In the genomic region with DNA sequence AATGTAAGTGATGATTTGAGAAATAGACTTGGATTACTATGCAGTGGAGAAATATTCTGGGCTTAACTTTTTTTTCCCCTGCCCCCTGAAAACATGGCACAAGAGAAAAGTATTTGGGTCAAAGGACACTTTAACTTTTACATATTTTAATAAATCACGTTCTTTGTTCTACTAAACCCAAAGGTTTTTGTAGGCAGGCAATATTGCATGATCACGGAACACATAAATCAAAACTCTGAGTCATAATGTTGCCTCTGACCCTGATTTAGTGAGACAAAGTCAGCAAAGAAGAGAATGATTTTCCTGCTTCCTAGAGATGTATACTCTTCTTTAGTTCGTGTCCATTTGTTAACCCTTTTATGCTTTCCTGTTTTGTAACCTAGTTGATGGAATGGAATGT, we compare ENCODE assay signal across 23 cellular contexts. TPM values are rescaled to one million over a fixed set of nuclear protein-coding genes. Genes with fewer than 3 reads are reported as not detected.
A peak's percentile ranks its signal among the peaks of the same experiment; 100 is the strongest.
DNase-seq lines count a peak whose midpoint lies in the region; ATAC-seq, FAIRE-seq and TF ChIP-seq lines count a peak whose summit lies in the region.
"Had no signal": no experiment of that assay in that cellular context is flagged by ENCODE, and none has a peak within 500 bp of the region (broad histone marks: within the 10 kb centered on the region; RNA-seq: fewer than 3 reads in every experiment).

No MANE protein-coding gene starts in this region.

- intact Hi-C loops in MCF 10A (cut with micrococcal nuclease) (loop anchor here (10.0 kb wide), 2 partner anchors 183 to 267 kb away; no protein-coding TSS in a partner anchor), breast epithelium (cut with DNase I; ENCODE audit: low total_unique reads) (no loop called here), GM12878 (cut with micrococcal nuclease; ENCODE audit: unreplicated experiment) (no loop called here)

- H3K4me3 Mint-ChIP-seq in MCF 10A (ENCODE audit: unreplicated experiment) = peak overlapping the region; percentile 10
- H3K4me3 Mint-ChIP-seq: CD4-positive, CD25-positive, alpha-beta regulatory T cell; nephron; stimulated activated naive CD8-positive, alpha-beta T cell treated with anti-CD3 and anti-CD28 coated beads, Interleukin-15, Interleukin-2, amounts not matched to agents 100 ng/mL and 50 ng/mL, for 24 hours had no signal

- H3K4me3 ChIP-seq in breast epithelium (no peak overlapping the region), GM12878 (no peak overlapping the region), subcutaneous abdominal adipose tissue (ENCODE audit: low read depth in 1 of 5, low read length in 5 of 5) (no peak overlapping the region)

- H3K4me1 Mint-ChIP-seq in MCF 10A (ENCODE audit: insufficient read depth, unreplicated experiment) = peaks cover 2% of the 10 kb centered on the region

- no peak overlapping the region for H2AFZ ChIP-seq in GM12878 (ENCODE audit: control insufficient read depth, low read depth, low read length)

- no peaks in the 10 kb centered on the region for H3K27me3 Mint-ChIP-seq in MCF 10A (ENCODE audit: insufficient read depth, unreplicated experiment)
- H3K27me3 Mint-ChIP-seq: CD4-positive, CD25-positive, alpha-beta regulatory T cell; stimulated activated naive CD8-positive, alpha-beta T cell treated with anti-CD3 and anti-CD28 coated beads, Interleukin-15, Interleukin-2, amounts not matched to agents 100 ng/mL and 50 ng/mL, for 24 hours had no signal

- RAD21 ChIA-PET in GM12878 (lab: Charles Lee; ENCODE audit: unreplicated experiment) = no interaction called here

- SMC1A ChIA-PET in GM12878 (lab: Charles Lee; ENCODE audit: uncharacterized antibody, unreplicated experiment) = no interaction called here

- DNase-seq in MCF 10A (ENCODE audit: unreplicated experiment) (peak; percentile 63), breast epithelium (ENCODE audit: low spot score in 2 of 2) (no peak), GM12878 (ENCODE audit: low read depth, low spot score) (no peak), foreskin keratinocyte (peak; percentile 23 to 57), T-helper 2 cell (no peak), D721Med (ENCODE audit: insufficient read length, low spot score) (no peak)
- DNase-seq: activated CD4-positive, alpha-beta T cell treated with anti-CD3 and anti-CD28 coated beads for 48 hours; activated CD8-positive, alpha-beta memory T cell treated with anti-CD3 and anti-CD28 coated beads, Interleukin-2, amount 50 U/mL, for 4 hours; activated gamma-delta T cell treated with Interleukin-2 at 50 U/mL for 16 hours; anterior cingulate cortex; CD4-positive, CD25-positive, alpha-beta regulatory T cell; head of caudate nucleus; IMR-90; NCI-H2081 treated with DMSO at 0.1 percent for 48 hours; NCI-H524 treated with DMSO at 0.1 percent for 48 hours; stimulated activated CD4-positive, alpha-beta T cell treated with anti-CD3 and anti-CD28 coated beads, Interleukin-15, amount 100 ng/mL, for 24 hours had no signal

- H3K4me1 ChIP-seq in breast epithelium (no peaks in the 10 kb centered on the region), GM12878 (ENCODE audit: control insufficient read depth, insufficient read depth, low read length) (no peaks in the 10 kb centered on the region), foreskin keratinocyte (no peaks in the 10 kb centered on the region), subcutaneous abdominal adipose tissue (ENCODE audit: control insufficient read depth in 5 of 5, insufficient read depth in 5 of 5, low read length in 5 of 5) (peaks cover 0 to 21% (median 3%) of the 10 kb centered on the region in 5 donors)

- 67% methylated on average over 3 of the region's 3 CpGs for WGBS in GM12878 (ENCODE audit: insufficient coverage, insufficient replicate concordance, low lambda C conversion rate, missing lambda C conversion rate)

- no peak for TF ChIP-seq EP300 in GM12878 (IDR thresholded peaks at IDR 0.05; ENCODE audit: borderline replicate concordance in 1 of 2, control insufficient read depth in 1 of 2, low read depth in 2 of 2, low read length in 2 of 2)

- no peak for TF ChIP-seq RAD21 in GM12878 (IDR thresholded peaks at IDR 0.05; ENCODE audit: insufficient read depth, low read depth, low read length)

- no peaks in the 10 kb centered on the region for H3K79me2 ChIP-seq in GM12878 (ENCODE audit: control insufficient read depth, insufficient read depth, low read length)

- H3K27me3 ChIP-seq in breast epithelium (no peaks in the 10 kb centered on the region), GM12878 (replicated peaks in 1 of 2; ENCODE audit: control insufficient read depth in 2 of 2, insufficient read depth in 2 of 2, low read length in 1 of 2) (no peaks in the 10 kb centered on the region), foreskin keratinocyte (no peaks in the 10 kb centered on the region), subcutaneous abdominal adipose tissue (ENCODE audit: control insufficient read depth in 5 of 5, insufficient read depth in 4 of 5, low read length in 5 of 5) (no peaks in the 10 kb centered on the region)

- no peaks in the 10 kb centered on the region for H3K36me3 Mint-ChIP-seq in MCF 10A (ENCODE audit: insufficient read depth, unreplicated experiment)

- peaks cover 5% of the 10 kb centered on the region for H3K9me3 Mint-ChIP-seq in MCF 10A (ENCODE audit: unreplicated experiment)
- H3K9me3 Mint-ChIP-seq: nephron; stimulated activated naive CD8-positive, alpha-beta T cell treated with anti-CD3 and anti-CD28 coated beads, Interleukin-15, Interleukin-2, amounts not matched to agents 100 ng/mL and 50 ng/mL, for 24 hours had no signal

- no peaks in the 10 kb centered on the region for H4K20me1 ChIP-seq in GM12878 (ENCODE audit: control insufficient read depth, insufficient read depth)

- H3K4me2 ChIP-seq in GM12878 (ENCODE audit: control insufficient read depth, insufficient read depth) = no peak overlapping the region

- CTCF ChIA-PET in MCF 10A (lab: Yijun Ruan, JAX) (interaction anchor here (0.6 kb wide), 1 partner anchor 892 kb away, joined by 3 read pairs; no protein-coding TSS in a partner anchor), GM12878 (lab: Yijun Ruan, JAX) (no interaction called here)

- no peak overlapping the region for H3K27ac ChIP-seq in breast epithelium
- H3K27ac ChIP-seq in GM12878 (ENCODE audit: control insufficient read depth, insufficient read depth) = no peak overlapping the region
- no peak overlapping the region for H3K27ac ChIP-seq in foreskin keratinocyte
- H3K27ac ChIP-seq in subcutaneous abdominal adipose tissue (ENCODE audit: low read depth, low read length) = peak overlapping the region; percentile 72

- in situ Hi-C loops in GM12878 (cut with MboI) = no loop called here

- ATAC-seq in GM12878 = no peak
- peak; percentile 80 for ATAC-seq in foreskin keratinocyte
- ATAC-seq in HG02884 (IDR thresholded peaks at IDR 0.05; ENCODE audit: unreplicated experiment) = no peak

- TF ChIP-seq CTCF in MCF 10A (IDR thresholded peaks at IDR 0.05; ENCODE audit: unreplicated experiment) = no peak
- TF ChIP-seq CTCF in breast epithelium (IDR thresholded peaks at IDR 0.05) = no peak
- TF ChIP-seq CTCF in GM12878 (IDR thresholded peaks at IDR 0.05 in 2 of 3, conservative IDR thresholded peaks at IDR 0.05 in 1 of 3; ENCODE audit: control insufficient read depth in 2 of 3, extremely low read depth in 1 of 3, insufficient read depth in 1 of 3, low read depth in 3 of 3, low read length in 3 of 3) = no peak
- no peak for TF ChIP-seq CTCF in foreskin keratinocyte (conservative IDR thresholded peaks at IDR 0.05)
- TF ChIP-seq CTCF in D721Med (IDR thresholded peaks at IDR 0.05; ENCODE audit: insufficient read depth, missing control alignments) = no peak

- H3K36me3 ChIP-seq in breast epithelium = no peaks in the 10 kb centered on the region
- peaks cover 0 to 4% of the 10 kb centered on the region in 2 experiments; a peak in 1 of 4 replicates for H3K36me3 ChIP-seq in GM12878 (ENCODE audit: control insufficient read depth in 2 of 2, insufficient read depth in 2 of 2, low read length in 1 of 2)
- H3K36me3 ChIP-seq in subcutaneous abdominal adipose tissue (ENCODE audit: control insufficient read depth in 5 of 5, insufficient read depth in 5 of 5, low read length in 5 of 5) = peaks cover 0 to 28% (median 9%) of the 10 kb centered on the region in 5 donors

- POLR2A ChIA-PET in MCF 10A (lab: Yijun Ruan, JAX) = interaction anchor here (0.7 kb wide), 1 partner anchor 88 kb away, joined by 3 read pairs; no protein-coding TSS in a partner anchor
- POLR2A ChIA-PET in GM12878 (lab: Charles Lee) = no interaction called here

- H3K27ac Mint-ChIP-seq in MCF 10A (ENCODE audit: low read depth, unreplicated experiment) = peak overlapping the region; percentile 54
- H3K27ac Mint-ChIP-seq: CD4-positive, CD25-positive, alpha-beta regulatory T cell; nephron; stimulated activated naive CD8-positive, alpha-beta T cell treated with anti-CD3 and anti-CD28 coated beads, Interleukin-15, Interleukin-2, amounts not matched to agents 100 ng/mL and 50 ng/mL, for 24 hours had no signal

- FAIRE-seq in GM12878 (lab: Jason Lieb, UNC) (no peak), D721Med (lab: Jason Lieb, UNC) (no peak)
- FAIRE-seq: A204.1, islet of Langerhans had no signal

- no peaks in the 10 kb centered on the region for H3K9me3 ChIP-seq in breast epithelium
- no peaks in the 10 kb centered on the region for H3K9me3 ChIP-seq in GM12878 (replicated peaks; ENCODE audit: control insufficient read depth, insufficient read depth, low read length)
- H3K9me3 ChIP-seq in subcutaneous abdominal adipose tissue (ENCODE audit: control insufficient read depth in 5 of 5, low read length in 5 of 5) = no peaks in the 10 kb centered on the region

- H3K9ac ChIP-seq in GM12878 (ENCODE audit: control insufficient read depth, insufficient read depth, low read length) (no peak overlapping the region), subcutaneous abdominal adipose tissue (ENCODE audit: low read length in 5 of 5) (peak overlapping the region in 1 of 5 donors; percentile 78)

- TF ChIP-seq POLR2A in breast epithelium (IDR thresholded peaks at IDR 0.05) = no peak
- no peak for TF ChIP-seq POLR2A in GM12878 (IDR thresholded peaks at IDR 0.05; ENCODE audit: low read depth, low read length)

- no TSS peak for BruUV-seq in MCF 10A (replicated peaks; lab: Mats Ljungman, UMichigan)
- no TSS peak for BruUV-seq in GM12878 (replicated peaks; lab: Mats Ljungman, UMichigan)

RNA-seq across cellular contexts. Expression of a gene that starts 38.0 kb away (rescaled TPM):
- total RNA-seq in MCF 10A (2022) (0.20 and 0.42 TPM in 2 replicates), breast epithelium (10 to 100 TPM in 1 of 3 donors, 1 to 10 TPM in 2; 2.6 to 48.0 (median 3.4) TPM), GM12878 (2014; rRNA removed) (9.5 and 13.8 TPM in 2 replicates), GM12878 (2014; rRNA removed; fragmentation: Illumina TruSeq; extraction: Trizol) (16.2 and 16.9 TPM in 2 replicates), GM12878 (2021) (10.3 and 11.0 TPM in 2 replicates), foreskin keratinocyte (0.03 and 0.04 TPM in 2 replicates)
- total RNA-seq in GM12878 (2013; cell fraction: nucleolus; rRNA removed) = 65.6 and 69.0 TPM in 2 replicates
- polyA plus RNA-seq in GM12878 (2011; ENCODE audit: low read depth) = 2.2 TPM
- polyA plus RNA-seq in GM12878 (2011; rRNA removed) (6.4 and 10.7 TPM in 2 replicates), GM12878 (2014; fragmentation: Illumina TruSeq; extraction: Trizol) (9.1 and 12.3 TPM in 2 replicates), GM12878 (2014; fragmentation: Nextera tagmentation; extraction: Ambion mirVana) (1 to 10 TPM; 4.4 to 5.7 TPM), GM12878 (2014; rRNA removed) (4.4 and 6.2 TPM in 2 replicates), GM12878 (2016; fragmentation: Nextera tagmentation; extraction: Ambion mirVana) (1 to 10 TPM; 7.4 to 7.5 TPM), foreskin keratinocyte (0.01 TPM in 1 of 2 replicates, not detected in the other)
- 1.9 and 2.1 TPM in 2 replicates for polyA plus RNA-seq in GM12878 (2011; cell fraction: cytosol; rRNA removed)
- polyA plus RNA-seq in GM12878 (2011; cell fraction: nucleus; rRNA removed) = 3.6 and 4.8 TPM in 2 replicates
- 2.6 and 2.9 TPM in 2 replicates for polyA plus RNA-seq in GM12878 (2012)
- 11.4 and 16.4 TPM in 2 replicates for polyA minus RNA-seq in GM12878 (2011; rRNA and poly(A)+ RNA removed)
- 2.9 and 4.3 TPM in 2 replicates for polyA minus RNA-seq in GM12878 (2011; cell fraction: cytosol; rRNA and poly(A)+ RNA removed)
- 11.1 and 14.7 TPM in 2 replicates for polyA minus RNA-seq in GM12878 (2011; cell fraction: nucleus; rRNA and poly(A)+ RNA removed)
- total RNA-seq: IMR-90, pulmonary artery endothelial cell had no signal
- polyA plus RNA-seq: IMR-90 had no signal

Comparison
In these comparisons a context has a peak if more than half of its experiments do, and no peak if none do; other contexts are left out.
1. DNase-seq: peak in MCF 10A (single experiment) and foreskin keratinocyte (2 of 2); none in breast epithelium (0 of 2), GM12878 (single experiment), T-helper 2 cell (0 of 5) and D721Med (single experiment).